Comparison of ENCODE assay signal across 1 cellular context in the genomic region with DNA sequence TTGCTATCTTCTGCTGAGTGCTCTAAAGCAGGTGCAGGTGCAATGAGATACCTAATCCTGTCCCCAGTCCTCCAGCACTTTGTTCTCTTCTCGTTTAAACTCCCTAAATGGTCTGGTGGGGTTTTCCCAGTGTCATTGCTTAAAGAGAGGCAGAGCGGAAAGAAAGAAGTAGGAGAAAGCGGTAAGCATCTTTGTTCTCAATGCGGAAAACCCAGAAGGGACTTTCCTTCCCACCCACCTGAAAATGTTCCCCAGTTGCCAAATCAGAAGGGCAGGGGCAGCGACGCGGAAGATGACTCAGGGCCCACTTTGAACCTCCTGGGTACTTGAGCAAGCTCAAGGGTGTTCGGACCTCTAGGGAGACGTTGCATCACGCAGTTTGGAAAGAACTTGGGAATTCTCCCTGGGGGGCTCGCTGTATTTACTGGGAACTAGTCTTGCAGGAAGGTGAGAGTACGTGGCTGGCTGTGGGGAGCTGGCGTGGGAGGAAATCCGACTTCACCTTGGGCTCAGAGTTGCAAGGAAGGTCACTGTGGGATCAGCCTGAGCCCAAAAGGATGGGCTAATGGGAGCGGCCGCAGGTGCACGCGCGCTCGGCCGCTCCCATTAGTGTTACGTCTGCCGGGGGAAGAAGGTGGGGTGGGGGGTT.
TF ChIP-seq lines count a peak whose summit lies in the region.

No MANE protein-coding gene starts in this region.

TF ChIP-seq in HepG2, 621 proteins besides CTCF, POLR2A, EP300 and RAD21 (continued from another document):
- TF ChIP-seq, protein P1, sequence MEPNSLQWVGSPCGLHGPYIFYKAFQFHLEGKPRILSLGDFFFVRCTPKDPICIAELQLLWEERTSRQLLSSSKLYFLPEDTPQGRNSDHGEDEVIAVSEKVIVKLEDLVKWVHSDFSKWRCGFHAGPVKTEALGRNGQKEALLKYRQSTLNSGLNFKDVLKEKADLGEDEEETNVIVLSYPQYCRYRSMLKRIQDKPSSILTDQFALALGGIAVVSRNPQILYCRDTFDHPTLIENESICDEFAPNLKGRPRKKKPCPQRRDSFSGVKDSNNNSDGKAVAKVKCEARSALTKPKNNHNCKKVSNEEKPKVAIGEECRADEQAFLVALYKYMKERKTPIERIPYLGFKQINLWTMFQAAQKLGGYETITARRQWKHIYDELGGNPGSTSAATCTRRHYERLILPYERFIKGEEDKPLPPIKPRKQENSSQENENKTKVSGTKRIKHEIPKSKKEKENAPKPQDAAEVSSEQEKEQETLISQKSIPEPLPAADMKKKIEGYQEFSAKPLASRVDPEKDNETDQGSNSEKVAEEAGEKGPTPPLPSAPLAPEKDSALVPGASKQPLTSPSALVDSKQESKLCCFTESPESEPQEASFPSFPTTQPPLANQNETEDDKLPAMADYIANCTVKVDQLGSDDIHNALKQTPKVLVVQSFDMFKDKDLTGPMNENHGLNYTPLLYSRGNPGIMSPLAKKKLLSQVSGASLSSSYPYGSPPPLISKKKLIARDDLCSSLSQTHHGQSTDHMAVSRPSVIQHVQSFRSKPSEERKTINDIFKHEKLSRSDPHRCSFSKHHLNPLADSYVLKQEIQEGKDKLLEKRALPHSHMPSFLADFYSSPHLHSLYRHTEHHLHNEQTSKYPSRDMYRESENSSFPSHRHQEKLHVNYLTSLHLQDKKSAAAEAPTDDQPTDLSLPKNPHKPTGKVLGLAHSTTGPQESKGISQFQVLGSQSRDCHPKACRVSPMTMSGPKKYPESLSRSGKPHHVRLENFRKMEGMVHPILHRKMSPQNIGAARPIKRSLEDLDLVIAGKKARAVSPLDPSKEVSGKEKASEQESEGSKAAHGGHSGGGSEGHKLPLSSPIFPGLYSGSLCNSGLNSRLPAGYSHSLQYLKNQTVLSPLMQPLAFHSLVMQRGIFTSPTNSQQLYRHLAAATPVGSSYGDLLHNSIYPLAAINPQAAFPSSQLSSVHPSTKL (CRISPR knock-in tag; IDR thresholded peaks at IDR 0.05) = no peak
- TF ChIP-seq TRIM22 (IDR thresholded peaks at IDR 0.05) = no peak
- TF ChIP-seq ZGPAT (CRISPR knock-in tag; IDR thresholded peaks at IDR 0.05) = no peak
- TF ChIP-seq MIXL1 (CRISPR knock-in tag; IDR thresholded peaks at IDR 0.05) = no peak
- no peak for TF ChIP-seq PHF5A (CRISPR knock-in tag; IDR thresholded peaks at IDR 0.05; ENCODE audit: low read depth, unreplicated experiment)
- no peak for TF ChIP-seq TEF (CRISPR knock-in tag; IDR thresholded peaks at IDR 0.05)
- no peak for TF ChIP-seq ARHGAP35 (CRISPR knock-in tag; IDR thresholded peaks at IDR 0.05; ENCODE audit: borderline replicate concordance)
- TF ChIP-seq ZFP41 (CRISPR knock-in tag; IDR thresholded peaks at IDR 0.05; ENCODE audit: borderline replicate concordance) = no peak
- TF ChIP-seq POLR2G (IDR thresholded peaks at IDR 0.05; ENCODE audit: low read depth, low read length) = no peak
- TF ChIP-seq, protein P2, sequence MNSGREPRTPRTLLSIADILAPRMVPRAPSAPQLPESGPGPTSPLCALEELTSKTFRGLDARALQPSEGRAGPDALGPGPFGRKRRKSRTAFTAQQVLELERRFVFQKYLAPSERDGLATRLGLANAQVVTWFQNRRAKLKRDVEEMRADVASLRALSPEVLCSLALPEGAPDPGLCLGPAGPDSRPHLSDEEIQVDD (CRISPR knock-in tag; IDR thresholded peaks at IDR 0.05; ENCODE audit: borderline replicate concordance) = no peak
- TF ChIP-seq WIZ (CRISPR knock-in tag; IDR thresholded peaks at IDR 0.05) = no peak
- TF ChIP-seq, protein P3, sequence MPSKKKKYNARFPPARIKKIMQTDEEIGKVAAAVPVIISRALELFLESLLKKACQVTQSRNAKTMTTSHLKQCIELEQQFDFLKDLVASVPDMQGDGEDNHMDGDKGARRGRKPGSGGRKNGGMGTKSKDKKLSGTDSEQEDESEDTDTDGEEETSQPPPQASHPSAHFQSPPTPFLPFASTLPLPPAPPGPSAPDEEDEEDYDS (CRISPR knock-in tag; IDR thresholded peaks at IDR 0.05) = no peak
- no peak for TF ChIP-seq MLX (CRISPR knock-in tag; IDR thresholded peaks at IDR 0.05)
- TF ChIP-seq NCOA1 (CRISPR knock-in tag; IDR thresholded peaks at IDR 0.05) = no peak
- no peak for TF ChIP-seq ZNF276 (CRISPR knock-in tag; IDR thresholded peaks at IDR 0.05; ENCODE audit: low read depth)
